In the genomic region with DNA sequence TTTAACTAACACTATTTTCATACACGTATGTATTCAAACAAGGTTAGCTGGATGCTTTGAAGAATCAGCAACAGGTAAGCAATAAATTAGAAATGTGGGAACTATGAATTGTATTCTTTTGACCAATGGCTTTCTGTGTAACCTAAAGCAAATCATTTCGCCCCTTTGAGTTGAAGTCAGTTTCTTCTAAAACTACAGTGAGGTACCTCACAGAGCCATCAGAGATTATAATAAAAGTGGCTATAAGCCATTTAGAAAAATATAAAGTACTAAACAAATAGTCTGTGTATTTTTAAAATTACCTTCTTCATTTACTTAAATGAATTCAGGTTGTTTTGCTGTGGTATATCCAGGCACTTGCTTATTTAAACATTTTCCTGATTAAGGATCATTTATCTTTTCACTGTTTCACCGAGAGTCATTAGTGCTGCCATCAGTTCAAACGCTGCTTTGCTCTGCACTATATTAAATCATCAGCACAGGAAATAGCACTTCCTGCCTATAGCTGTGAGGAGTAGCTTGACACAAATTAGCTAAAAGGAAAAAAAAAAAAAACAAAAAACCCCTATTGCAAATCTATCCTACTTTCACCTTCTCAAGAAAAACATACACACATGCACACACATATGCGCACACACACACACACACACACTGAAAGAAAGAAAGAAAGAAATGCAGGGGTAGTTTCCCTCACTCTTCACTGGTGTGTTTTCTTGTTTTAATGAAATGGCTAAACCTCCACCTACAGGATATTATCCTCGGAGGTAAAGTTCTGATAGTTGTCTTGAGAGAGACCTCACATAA, we compare ENCODE assay signal across 8 cellular contexts. TPM values are rescaled to one million over a fixed set of nuclear protein-coding genes. Genes with fewer than 3 reads are reported as not detected.
DNase-seq lines count a peak whose midpoint lies in the region; ATAC-seq and TF ChIP-seq lines count a peak whose summit lies in the region.

No MANE protein-coding gene starts in this region.

- no peaks in the 10 kb centered on the region for H3K27me3 Mint-ChIP-seq in CD4-positive, alpha-beta memory T cell
- peaks cover 4% of the 10 kb centered on the region for H3K27me3 Mint-ChIP-seq in activated T-helper 1 cell treated with anti-CD3 and anti-CD28 coated beads, Interleukin-12 subunit alpha, Interleukin-12 subunit beta, Interleukin-2, Interleukin-4 antibody, amounts not matched to agents 30 ng/mL and 10 ng/mL and 1 ng/mL, durations not matched to agents 14 hours and 24 hours and 36 hours (ENCODE audit: insufficient read depth)
- H3K27me3 Mint-ChIP-seq in stimulated activated naive CD8-positive, alpha-beta T cell treated with anti-CD3 and anti-CD28 coated beads, Interleukin-15, amount 100 ng/mL, for 72 hours, result no peaks in the 10 kb centered on the region

- peak overlapping the region; percentile 65 to 91 (median 77) for H3K4me3 Mint-ChIP-seq in CD4-positive, alpha-beta memory T cell
- peak overlapping the region; percentile 69 for H3K4me3 Mint-ChIP-seq in activated T-helper 1 cell treated with anti-CD3 and anti-CD28 coated beads, Interleukin-12 subunit alpha, Interleukin-12 subunit beta, Interleukin-2, Interleukin-4 antibody, amounts not matched to agents 30 ng/mL and 10 ng/mL and 1 ng/mL, durations not matched to agents 14 hours and 24 hours and 36 hours
- peak overlapping the region; percentile 58 to 76 for H3K4me3 Mint-ChIP-seq in stimulated activated naive CD8-positive, alpha-beta T cell treated with anti-CD3 and anti-CD28 coated beads, Interleukin-15, amount 100 ng/mL, for 72 hours

- no peaks in the 10 kb centered on the region for H3K36me3 ChIP-seq in CD4-positive, alpha-beta memory T cell (ENCODE audit: insufficient read depth, low read length)

- peak overlapping the region; percentile 80 to 97 (median 91) for H3K27ac Mint-ChIP-seq in CD4-positive, alpha-beta memory T cell
- H3K27ac Mint-ChIP-seq in activated T-helper 1 cell treated with anti-CD3 and anti-CD28 coated beads, Interleukin-12 subunit alpha, Interleukin-12 subunit beta, Interleukin-2, Interleukin-4 antibody, amounts not matched to agents 30 ng/mL and 10 ng/mL and 1 ng/mL, durations not matched to agents 14 hours and 24 hours and 36 hours, result peak overlapping the region; percentile 59
- peak overlapping the region; percentile 81 to 84 for H3K27ac Mint-ChIP-seq in stimulated activated naive CD8-positive, alpha-beta T cell treated with anti-CD3 and anti-CD28 coated beads, Interleukin-15, amount 100 ng/mL, for 72 hours

- intact Hi-C loops in CD4-positive, alpha-beta memory T cell (cut with micrococcal nuclease), result loop anchor here (1.0 to 5.0 kb wide), 4 partner anchors 14 to 243 kb away; no protein-coding TSS in a partner anchor
- intact Hi-C loops in activated T-helper 1 cell treated with anti-CD3 and anti-CD28 coated beads, Interleukin-12 subunit alpha, Interleukin-12 subunit beta, Interleukin-2, Interleukin-4 antibody, amounts not matched to agents 30 ng/mL and 10 ng/mL and 1 ng/mL, durations not matched to agents 14 hours and 24 hours and 36 hours (cut with micrococcal nuclease), result loop anchor here (1.0 kb wide), 4 partner anchors 14 to 109 kb away; no protein-coding TSS in a partner anchor

- peak overlapping the region; percentile 54 for H3K27ac ChIP-seq in CD4-positive, alpha-beta memory T cell (ENCODE audit: low read depth, low read length)
- H3K27ac ChIP-seq in foreskin keratinocyte, result no peak overlapping the region

- H3K9me3 Mint-ChIP-seq in CD4-positive, alpha-beta memory T cell, result no peaks in the 10 kb centered on the region
- no peaks in the 10 kb centered on the region for H3K9me3 Mint-ChIP-seq in activated T-helper 1 cell treated with anti-CD3 and anti-CD28 coated beads, Interleukin-12 subunit alpha, Interleukin-12 subunit beta, Interleukin-2, Interleukin-4 antibody, amounts not matched to agents 30 ng/mL and 10 ng/mL and 1 ng/mL, durations not matched to agents 14 hours and 24 hours and 36 hours
- H3K9me3 Mint-ChIP-seq in stimulated activated naive CD8-positive, alpha-beta T cell treated with anti-CD3 and anti-CD28 coated beads, Interleukin-15, amount 100 ng/mL, for 72 hours, result no peaks in the 10 kb centered on the region

- no peaks in the 10 kb centered on the region for H3K9me3 ChIP-seq in CD4-positive, alpha-beta memory T cell (ENCODE audit: control insufficient read depth in 1 of 2, low read length in 2 of 2)

- H3K4me3 ChIP-seq in CD4-positive, alpha-beta memory T cell (ENCODE audit: low read length in 2 of 2), result peak overlapping the region in 1 of 2 donors; percentile 22

- TF ChIP-seq CTCF in foreskin keratinocyte (conservative IDR thresholded peaks at IDR 0.05), result no peak

- DNase-seq in CD4-positive, alpha-beta memory T cell, result peak; percentile 53 to 80 (median 72)
- no peak for DNase-seq in activated T-helper 1 cell treated with anti-CD3 and anti-CD28 coated beads, Interleukin-12 subunit alpha, Interleukin-12 subunit beta, Interleukin-2, Interleukin-4 antibody, amounts not matched to agents 30 ng/mL and 10 ng/mL and 1 ng/mL, durations not matched to agents 14 hours and 24 hours and 36 hours (ENCODE audit: low spot score)
- peak in 1 of 2 donors; percentile 21 for DNase-seq in stimulated activated naive CD8-positive, alpha-beta T cell treated with anti-CD3 and anti-CD28 coated beads, Interleukin-15, amount 100 ng/mL, for 72 hours
- DNase-seq in foreskin keratinocyte (no peak), retina (no peak)
- DNase-seq in stimulated activated CD8-positive, alpha-beta memory T cell treated with anti-CD3 and anti-CD28 coated beads, Interleukin-4, amount 100 ng/mL, for 48 hours, result no peak

- ATAC-seq in GM19324 (IDR thresholded peaks at IDR 0.05; ENCODE audit: low FRiP score, unreplicated experiment), result peak; percentile 86
- peak; percentile 61 for ATAC-seq in HG03280 (IDR thresholded peaks at IDR 0.05; ENCODE audit: unreplicated experiment)
- peak; percentile 99 for ATAC-seq in stimulated activated naive CD8-positive, alpha-beta T cell treated with anti-CD3 and anti-CD28 coated beads, Interleukin-15, amount 100 ng/mL, for 72 hours
- ATAC-seq in foreskin keratinocyte, result no peak

- H3K36me3 Mint-ChIP-seq in CD4-positive, alpha-beta memory T cell, result peaks cover 0 to 2% of the 10 kb centered on the region in 2 donors
- H3K36me3 Mint-ChIP-seq in activated T-helper 1 cell treated with anti-CD3 and anti-CD28 coated beads, Interleukin-12 subunit alpha, Interleukin-12 subunit beta, Interleukin-2, Interleukin-4 antibody, amounts not matched to agents 30 ng/mL and 10 ng/mL and 1 ng/mL, durations not matched to agents 14 hours and 24 hours and 36 hours (ENCODE audit: low read depth), result peaks cover 2% of the 10 kb centered on the region

- H3K4me1 Mint-ChIP-seq in CD4-positive, alpha-beta memory T cell, result peaks cover 17 to 39% (median 29%) of the 10 kb centered on the region in 4 donors
- peaks cover 39% of the 10 kb centered on the region for H3K4me1 Mint-ChIP-seq in activated T-helper 1 cell treated with anti-CD3 and anti-CD28 coated beads, Interleukin-12 subunit alpha, Interleukin-12 subunit beta, Interleukin-2, Interleukin-4 antibody, amounts not matched to agents 30 ng/mL and 10 ng/mL and 1 ng/mL, durations not matched to agents 14 hours and 24 hours and 36 hours (ENCODE audit: low read depth)
- H3K4me1 Mint-ChIP-seq in stimulated activated naive CD8-positive, alpha-beta T cell treated with anti-CD3 and anti-CD28 coated beads, Interleukin-15, amount 100 ng/mL, for 72 hours, result peaks cover 20% of the 10 kb centered on the region

- POLR2A ChIA-PET in CD4-positive, alpha-beta memory T cell (lab: Charles Lee; ENCODE audit: partially characterized antibody), result interaction anchor here (1.0 to 1.5 kb wide), 8 partner anchors 10 to 200 kb away, joined by 3 to 24 read pairs (median 6); no protein-coding TSS in a partner anchor

- peaks cover 31% of the 10 kb centered on the region for H3K4me1 ChIP-seq in CD4-positive, alpha-beta memory T cell (ENCODE audit: insufficient read depth, low read length)
- no peaks in the 10 kb centered on the region for H3K4me1 ChIP-seq in foreskin keratinocyte

- CTCF ChIA-PET in CD4-positive, alpha-beta memory T cell (lab: Charles Lee; ENCODE audit: partially characterized antibody), result interaction anchor here (0.6 to 2.8 kb wide), 13 partner anchors 14 to 378 kb away, joined by 3 to 24 read pairs (median 4); a partner anchor contains a TSS

- H3K27me3 ChIP-seq in CD4-positive, alpha-beta memory T cell (ENCODE audit: insufficient read depth, low read length), result no peaks in the 10 kb centered on the region
- H3K27me3 ChIP-seq in foreskin keratinocyte, result no peaks in the 10 kb centered on the region

RNA-seq across cellular contexts. Expression of a gene that starts 39.8 kb away (rescaled TPM):
- total RNA-seq in CD4-positive, alpha-beta memory T cell, result not detected
- polyA plus RNA-seq in CD4-positive, alpha-beta memory T cell, result not detected
- not detected in 2 replicates for total RNA-seq in activated T-helper 1 cell treated with anti-CD3 and anti-CD28 coated beads, Interleukin-12 subunit alpha, Interleukin-12 subunit beta, Interleukin-2, Interleukin-4 antibody, amounts not matched to agents 30 ng/mL and 10 ng/mL and 1 ng/mL, durations not matched to agents 14 hours and 24 hours and 36 hours
- total RNA-seq in foreskin keratinocyte, result not detected in 2 replicates
- not detected in 2 replicates for polyA plus RNA-seq in foreskin keratinocyte

Comparison
In these comparisons a context has a peak if more than half of its experiments do, and no peak if none do; other contexts are left out.
1. DNase-seq: peak in CD4-positive, alpha-beta memory T cell (5 of 5); none in activated T-helper 1 cell treated with anti-CD3 and anti-CD28 coated beads, Interleukin-12 subunit alpha, Interleukin-12 subunit beta, Interleukin-2, Interleukin-4 antibody, amounts not matched to agents 30 ng/mL and 10 ng/mL and 1 ng/mL, durations not matched to agents 14 hours and 24 hours and 36 hours (single experiment), foreskin keratinocyte (0 of 2), stimulated activated CD8-positive, alpha-beta memory T cell treated with anti-CD3 and anti-CD28 coated beads, Interleukin-4, amount 100 ng/mL, for 48 hours (single experiment) and retina (single experiment).
2. Peak in every context shown above with its lines, with median percentiles within 50 percentile points of each other: H3K27ac Mint-ChIP-seq and H3K4me3 Mint-ChIP-seq.